Comparison of ENCODE assay signal across 16 cellular contexts in genomic region chr1:159958721-159959380, GRCh38. TPM values are rescaled to one million over a fixed set of nuclear protein-coding genes. Genes with fewer than 3 reads are reported as not detected.
DNase-seq lines count a peak whose midpoint lies in the region; ATAC-seq and TF ChIP-seq lines count a peak whose summit lies in the region.
"Had no signal": no experiment of that assay in that cellular context is flagged by ENCODE, and none has a peak within 500 bp of the region (broad histone marks: within the 10 kb centered on the region; RNA-seq: fewer than 3 reads in every experiment).

No MANE protein-coding gene starts in this region.

- no peaks in the 10 kb centered on the region for H3K27me3 ChIP-seq in upper lobe of right lung
- H3K27me3 ChIP-seq: neural progenitor cell, right lobe of liver had no signal

- in situ Hi-C loops in GM13977 (cut with MboI; ENCODE audit: low pct_unique_long_range_greater_than_20kb, low sequenced_read_pairs, unreplicated experiment) = no loop called here

- intact Hi-C loops in MCF 10A (cut with micrococcal nuclease) = no loop called here
- intact Hi-C loops in upper lobe of right lung (cut with DNase I) = no loop called here

- H3K4me3 ChIP-seq in upper lobe of right lung = no peak overlapping the region
- H3K4me3 ChIP-seq: neural progenitor cell, right lobe of liver had no signal

- BruUV-seq in MCF 10A (replicated peaks; lab: Mats Ljungman, UMichigan) = no TSS peak

- POLR2A ChIA-PET in MCF 10A (lab: Yijun Ruan, JAX) = interaction anchor here (1.2 to 5.6 kb wide), 3 partner anchors 10 to 138 kb away, joined by 3 to 19 read pairs (median 11); partner anchors contain the start of gene IGSF9

- CTCF ChIA-PET in MCF 10A (lab: Yijun Ruan, JAX) = interaction anchor here (0.7 to 52.4 kb wide), 8 partner anchors 13 to 600 kb away, joined by 3 to 1675 read pairs (median 4); no protein-coding TSS in a partner anchor

- TF ChIP-seq CTCF in GM13977 (IDR thresholded peaks at IDR 0.05; ENCODE audit: extremely low read depth, insufficient read depth, missing control alignments) = no peak
- TF ChIP-seq CTCF in MCF 10A (IDR thresholded peaks at IDR 0.05; ENCODE audit: unreplicated experiment) = no peak
- no peak for TF ChIP-seq CTCF in upper lobe of right lung (IDR thresholded peaks at IDR 0.05)

- H3K36me3 ChIP-seq in upper lobe of right lung = no peaks in the 10 kb centered on the region
- H3K36me3 ChIP-seq: neural progenitor cell, right lobe of liver, WERI-Rb-1 had no signal

- no peak overlapping the region for H3K27ac ChIP-seq in upper lobe of right lung
- H3K27ac ChIP-seq: neural progenitor cell, right lobe of liver, WERI-Rb-1 had no signal

- H3K4me3 Mint-ChIP-seq in MCF 10A (ENCODE audit: unreplicated experiment) = no peak overlapping the region
- H3K4me3 Mint-ChIP-seq: neural progenitor cell had no signal

- no peaks in the 10 kb centered on the region for H3K9me3 Mint-ChIP-seq in MCF 10A (ENCODE audit: unreplicated experiment)

- peaks cover 6% of the 10 kb centered on the region for H3K36me3 Mint-ChIP-seq in MCF 10A (ENCODE audit: insufficient read depth, unreplicated experiment)
- H3K36me3 Mint-ChIP-seq: neural progenitor cell had no signal

- peak; percentile 33 for DNase-seq in GM13977 (ENCODE audit: low spot score)
- DNase-seq in MCF 10A (ENCODE audit: unreplicated experiment) = no peak
- DNase-seq in NCI-H1436 (lab: John Stamatoyannopoulos, UW) = no peak
- DNase-seq in upper lobe of right lung = no peak
- no peak for DNase-seq in activated CD4-positive, alpha-beta T cell treated with anti-CD3 and anti-CD28 coated beads, Interleukin-2, amount 50 U/mL, for 1 hour
- DNase-seq: activated T-cell treated with anti-CD3 and anti-CD28 coated beads for 4 hours; cortex of kidney; stimulated activated CD4-positive, alpha-beta T cell treated with anti-CD3 and anti-CD28 coated beads, Interleukin-2, amount 100 ng/mL, for 48 hours; WERI-Rb-1 had no signal

- no peaks in the 10 kb centered on the region for H3K9me3 ChIP-seq in upper lobe of right lung
- H3K9me3 ChIP-seq: right lobe of liver had no signal

- peak overlapping the region; percentile 7 for H3K27ac Mint-ChIP-seq in MCF 10A (ENCODE audit: low read depth, unreplicated experiment)
- H3K27ac Mint-ChIP-seq: neural progenitor cell had no signal

- no peaks in the 10 kb centered on the region for H3K4me1 ChIP-seq in upper lobe of right lung
- H3K4me1 ChIP-seq: right lobe of liver had no signal

- peaks cover 50% of the 10 kb centered on the region for H3K4me1 Mint-ChIP-seq in MCF 10A (ENCODE audit: insufficient read depth, unreplicated experiment)

- peak; percentile 72 for ATAC-seq in GM19395 (IDR thresholded peaks at IDR 0.05; ENCODE audit: unreplicated experiment)
- ATAC-seq in HG03159 (IDR thresholded peaks at IDR 0.05; ENCODE audit: unreplicated experiment) = peak; percentile 64
- ATAC-seq in upper lobe of right lung = no peak
- ATAC-seq in HG03139 (IDR thresholded peaks at IDR 0.05; ENCODE audit: unreplicated experiment) = no peak

- H3K27me3 Mint-ChIP-seq in MCF 10A (ENCODE audit: insufficient read depth, unreplicated experiment) = no peaks in the 10 kb centered on the region

RNA-seq across cellular contexts. Expression of gene SLAMF9, which starts 4.8 kb away (rescaled TPM):
- total RNA-seq in MCF 10A (2022) (not detected in 2 replicates), upper lobe of right lung (not detected)
- total RNA-seq: lower leg skin had no signal

RNA-seq across cellular contexts. Expression of gene IGSF9, which starts 13.4 kb away (rescaled TPM):
- 0.25 and 0.44 TPM in 2 replicates for total RNA-seq in MCF 10A (2022)
- total RNA-seq in upper lobe of right lung = 2.2 TPM
- total RNA-seq: SK-MEL-5 had no signal

RNA-seq across cellular contexts. Expression of gene TAGLN2, which starts 33.5 kb away (rescaled TPM):
- total RNA-seq in MCF 10A (2022) (464 and 483 TPM in 2 replicates), upper lobe of right lung (435 TPM)

RNA-seq across cellular contexts. Expression of gene CFAP45, which starts 58.9 kb away (rescaled TPM):
- 0.32 and 0.40 TPM in 2 replicates for total RNA-seq in MCF 10A (2022)
- 1.9 TPM for total RNA-seq in upper lobe of right lung
- total RNA-seq: right lobe of liver had no signal

Comparison
In these comparisons a context has a peak if more than half of its experiments do, and no peak if none do; other contexts are left out.
1. ATAC-seq: peak in GM19395 (single experiment) and HG03159 (single experiment); none in upper lobe of right lung (single experiment) and HG03139 (single experiment).